In the genomic region with DNA sequence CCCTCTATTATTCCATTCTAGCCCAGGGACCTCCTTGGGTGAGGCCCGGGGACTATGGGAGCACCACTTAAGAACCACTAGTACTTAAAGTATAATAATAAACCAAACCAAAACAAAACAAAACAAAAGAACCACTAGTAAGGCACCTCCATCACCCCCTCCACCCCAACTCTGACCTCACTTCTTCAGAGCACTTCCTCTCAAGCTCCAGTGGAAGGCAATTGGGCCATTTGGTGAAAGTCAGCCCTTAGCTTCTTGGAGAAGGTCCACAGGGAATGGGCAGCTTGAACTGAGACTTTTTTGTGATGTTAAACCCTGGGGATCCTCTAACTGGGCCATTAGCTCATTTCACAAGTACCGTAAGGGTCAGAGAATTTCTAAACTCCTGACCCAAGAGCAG, we compare ENCODE assay signal across 21 cellular contexts.
"Had no signal": no experiment of that assay in that cellular context is flagged by ENCODE, and none has a peak within 500 bp of the region (broad histone marks: within the 10 kb centered on the region; RNA-seq: fewer than 3 reads in every experiment).

No MANE protein-coding gene starts in this region.

- H3K4me1 Mint-ChIP-seq: activated T-helper 17 cell treated with anti-CD3 and anti-CD28 coated beads, Interleukin-2, amount 50 U/mL, for 72 hours had no signal

- H3K9me3 Mint-ChIP-seq: activated T-cell treated with anti-CD3 and anti-CD28 coated beads, Interleukin-2, amount 50 U/mL, for 24 hours; activated T-helper 17 cell treated with anti-CD3 and anti-CD28 coated beads, Interleukin-2, amount 50 U/mL, for 72 hours; naive thymus-derived CD8-positive, alpha-beta T cell; WTC11 had no signal

- H3K4me3 Mint-ChIP-seq: activated naive CD8-positive, alpha-beta T cell; activated T-cell treated with anti-CD3 and anti-CD28 coated beads, Interleukin-2, amount 50 U/mL, for 24 hours; activated T-helper 17 cell treated with anti-CD3 and anti-CD28 coated beads, Interleukin-2, amount 50 U/mL, for 72 hours; naive thymus-derived CD8-positive, alpha-beta T cell; WTC11 had no signal

- H3K27me3 ChIP-seq: breast epithelium, spleen, upper lobe of left lung had no signal

- H3K4me3 ChIP-seq: breast epithelium, lung, spleen, thoracic aorta, upper lobe of left lung had no signal

- H3K27ac ChIP-seq: breast epithelium, spleen, thoracic aorta, upper lobe of left lung had no signal

- ATAC-seq: activated T-helper 17 cell treated with anti-CD3 and anti-CD28 coated beads, Interleukin-2, amount 50 U/mL, for 72 hours; naive thymus-derived CD8-positive, alpha-beta T cell; SK-N-SH treated with all-trans-retinoic acid at 6 μM for 48 hours; WTC11 had no signal

- H3K4me1 ChIP-seq: breast epithelium, spleen had no signal

- DNase-seq: activated CD4-positive, alpha-beta T cell treated with anti-CD3 and anti-CD28 coated beads, Interleukin-2, amount 50 U/mL, for 48 hours; activated naive CD4-positive, alpha-beta T cell; activated T-cell treated with anti-CD3 and anti-CD28 coated beads, Interleukin-2, amount 50 U/mL, for 24 hours; amniotic stem cell; cortex of kidney; foreskin fibroblast; naive thymus-derived CD8-positive, alpha-beta T cell; retina; spleen; stimulated activated CD4-positive, alpha-beta T cell treated with anti-CD3 and anti-CD28 coated beads, Interleukin-4, amount 100 ng/mL, for 1 hour; stimulated activated naive CD4-positive, alpha-beta T cell; T-helper 9 cell; upper lobe of left lung had no signal

- H3K36me3 ChIP-seq: breast epithelium, spleen, thoracic aorta, upper lobe of left lung had no signal

- H3K27ac Mint-ChIP-seq: activated naive CD8-positive, alpha-beta T cell; activated T-cell treated with anti-CD3 and anti-CD28 coated beads, Interleukin-2, amount 50 U/mL, for 24 hours; activated T-helper 17 cell treated with anti-CD3 and anti-CD28 coated beads, Interleukin-2, amount 50 U/mL, for 72 hours; progenitor cell of endocrine pancreas; WTC11 had no signal

- H3K9me3 ChIP-seq: breast epithelium, spleen, thoracic aorta, upper lobe of left lung had no signal

- H3K27me3 Mint-ChIP-seq: activated naive CD8-positive, alpha-beta T cell; activated T-cell treated with anti-CD3 and anti-CD28 coated beads, Interleukin-2, amount 50 U/mL, for 24 hours had no signal

- H3K36me3 Mint-ChIP-seq: activated naive CD8-positive, alpha-beta T cell; naive thymus-derived CD8-positive, alpha-beta T cell; WTC11 had no signal
